ENCODE assay signal across 10 cellular contexts in genomic region chr5:172859966-172860365, GRCh38. TPM values are rescaled to one million over a fixed set of nuclear protein-coding genes. Genes with fewer than 3 reads are reported as not detected.
DNase-seq lines count a peak whose midpoint lies in the region; ATAC-seq and TF ChIP-seq lines count a peak whose summit lies in the region.
"Had no signal": no experiment of that assay in that cellular context is flagged by ENCODE, and none has a peak within 500 bp of the region (broad histone marks: within the 10 kb centered on the region; RNA-seq: fewer than 3 reads in every experiment).

No MANE protein-coding gene starts in this region.

- ATAC-seq in left cardiac atrium (no peak), GM21423 (IDR thresholded peaks at IDR 0.05; ENCODE audit: unreplicated experiment) (no peak), HG03139 (IDR thresholded peaks at IDR 0.05; ENCODE audit: unreplicated experiment) (no peak), HG03175 (IDR thresholded peaks at IDR 0.05; ENCODE audit: unreplicated experiment) (no peak)
- ATAC-seq: K562 had no signal

- no peak overlapping the region for H3K4ac ChIP-seq in trophoblast cell (ENCODE audit: low read depth, low read length)

- H3K14ac ChIP-seq in trophoblast cell (ENCODE audit: low read length), result no peak overlapping the region

- no peak overlapping the region for H3K18ac ChIP-seq in trophoblast cell (ENCODE audit: low read length)

- H3K27me3 ChIP-seq in right atrium auricular region (no peaks in the 10 kb centered on the region), fibroblast of lung (ENCODE audit: control insufficient read depth, insufficient read depth, low read length) (no peaks in the 10 kb centered on the region), trophoblast cell (ENCODE audit: insufficient read depth, low read length) (no peaks in the 10 kb centered on the region)

- H3K9me3 ChIP-seq in right atrium auricular region (no peaks in the 10 kb centered on the region), fibroblast of lung (ENCODE audit: control insufficient read depth, insufficient read depth, low read depth, low read length) (no peaks in the 10 kb centered on the region), trophoblast cell (ENCODE audit: insufficient read depth, low read depth, low read length) (peaks cover 3% of the 10 kb centered on the region)

- H3K4me1 ChIP-seq in right atrium auricular region (peaks cover 2 to 69% of the 10 kb centered on the region in 2 donors), fibroblast of lung (ENCODE audit: control insufficient read depth, extremely low read depth, insufficient read depth, low read length) (peaks cover 53% of the 10 kb centered on the region), trophoblast cell (ENCODE audit: control insufficient read depth in 1 of 2, insufficient read depth in 2 of 2, low read length in 2 of 2) (peaks cover 8 to 9% of the 10 kb centered on the region in 2 experiments)

- H2BK5ac ChIP-seq in trophoblast cell (ENCODE audit: low read depth, low read length, poor library complexity), result no peak overlapping the region

- H3K27ac ChIP-seq in right atrium auricular region (peak overlapping the region; percentile 90 to 92), fibroblast of lung (ENCODE audit: insufficient read depth, low read length) (peak overlapping the region; percentile 91), trophoblast cell (ENCODE audit: low read depth, low read length) (no peak overlapping the region)

- no peak overlapping the region for H2BK120ac ChIP-seq in trophoblast cell (ENCODE audit: insufficient read depth, low read length, poor library complexity)

- H2AFZ ChIP-seq in fibroblast of lung (ENCODE audit: low read length) (no peak overlapping the region), trophoblast cell (ENCODE audit: insufficient read depth, low read length, poor library complexity) (peak overlapping the region; percentile 50)

- no peak overlapping the region for H2BK12ac ChIP-seq in trophoblast cell (ENCODE audit: low read length)

- no peaks in the 10 kb centered on the region for H4K20me1 ChIP-seq in fibroblast of lung (ENCODE audit: control insufficient read depth, extremely low read depth, insufficient read depth, low read length)

- peak overlapping the region; percentile 71 for H3K9ac ChIP-seq in fibroblast of lung (ENCODE audit: insufficient read depth, low read length)
- no peak overlapping the region for H3K9ac ChIP-seq in trophoblast cell (ENCODE audit: low read length)

- H4K12ac ChIP-seq in trophoblast cell (ENCODE audit: low read depth, low read length), result no peak overlapping the region

- TF ChIP-seq CTCF in right atrium auricular region (IDR thresholded peaks at IDR 0.05) (no peak), fibroblast of lung (conservative IDR thresholded peaks at IDR 0.05 in 1 of 2, IDR thresholded peaks at IDR 0.05 in 1 of 2; ENCODE audit: low read depth in 1 of 2, low read length in 2 of 2) (no peak)

- H3K79me2 ChIP-seq in fibroblast of lung (ENCODE audit: control insufficient read depth, insufficient read depth, low read length), result peaks cover 61% of the 10 kb centered on the region
- no peaks in the 10 kb centered on the region for H3K79me2 ChIP-seq in trophoblast cell (ENCODE audit: control insufficient read depth, insufficient read depth, low read length, poor library complexity)

- H3K36me3 ChIP-seq in right atrium auricular region (no peaks in the 10 kb centered on the region), fibroblast of lung (ENCODE audit: control insufficient read depth, insufficient read depth, low read length) (peaks cover 2% of the 10 kb centered on the region), trophoblast cell (ENCODE audit: control insufficient read depth in 1 of 2, insufficient read depth in 2 of 2, low read length in 2 of 2) (peaks cover 3 to 4% of the 10 kb centered on the region in 2 experiments)

- peaks cover 2% of the 10 kb centered on the region for H3K79me1 ChIP-seq in trophoblast cell (ENCODE audit: low read length)

- H3K4me2 ChIP-seq in fibroblast of lung (ENCODE audit: extremely low read depth, insufficient read depth, low read length) (no peak overlapping the region), trophoblast cell (ENCODE audit: low read length) (no peak overlapping the region)

- no CpG with 5 or more reads among the region's 4 CpGs for WGBS in trophoblast cell (ENCODE audit: extremely low coverage, insufficient coverage, insufficient read length)

- intact Hi-C loops in left cardiac atrium (cut with DNase I), result loop anchor here (2.0 to 5.0 kb wide), 2 partner anchors 88 to 89 kb away; partner anchors contain the start of gene DUSP1 (in 2 of the 2)

- no peak for DNase-seq in right atrium auricular region (ENCODE audit: low spot score)
- DNase-seq in left cardiac atrium, result no peak
- DNase-seq in fibroblast of lung (ENCODE audit: low read depth in 2 of 2), result no peak
- no peak for DNase-seq in trophoblast cell
- no peak for DNase-seq in NCI-H446 (lab: John Stamatoyannopoulos, UW)
- DNase-seq: NCI-H510A had no signal

- H2AK5ac ChIP-seq in trophoblast cell (ENCODE audit: low read length), result no peak overlapping the region

- H3K23ac ChIP-seq in trophoblast cell (ENCODE audit: low read length), result no peak overlapping the region

- no peak overlapping the region for H4K91ac ChIP-seq in trophoblast cell (ENCODE audit: low read depth, low read length)

- no peak overlapping the region for H4K8ac ChIP-seq in trophoblast cell (ENCODE audit: low read depth, low read length)

- H3K4me3 ChIP-seq in right atrium auricular region (peak overlapping the region in 1 of 2 donors; percentile 19), fibroblast of lung (replicated peaks in 1 of 4; ENCODE audit: control extremely low read depth in 1 of 4, insufficient read depth in 1 of 4, low read depth in 3 of 4, low read length in 4 of 4) (no peak overlapping the region), trophoblast cell (ENCODE audit: low read depth, low read length) (no peak overlapping the region)
- H3K4me3 ChIP-seq: K562 had no signal

RNA-seq across cellular contexts. Expression of gene ERGIC1, which starts 25.9 kb away (rescaled TPM):
- 100 to 1,000 TPM in 1 of 2 donors, 10 to 100 TPM in 1; 70.7 to 113 TPM for total RNA-seq in right atrium auricular region
- 10 to 100 TPM; 77.3 to 90.8 TPM for total RNA-seq in left cardiac atrium
- total RNA-seq in fibroblast of lung, result 70.9 and 113 TPM in 2 replicates
- 168 and 171 TPM in 2 replicates for polyA plus RNA-seq in fibroblast of lung
- polyA plus RNA-seq in fibroblast of lung (2012), result 173 and 195 TPM in 2 replicates
- 269 and 362 TPM in 2 replicates for polyA minus RNA-seq in fibroblast of lung (ENCODE audit: low replicate concordance)
- 53.9 and 54.4 TPM in 2 replicates for polyA plus RNA-seq in trophoblast cell (2013)
